21 cellular contexts compared by ENCODE assay signal in the genomic region with DNA sequence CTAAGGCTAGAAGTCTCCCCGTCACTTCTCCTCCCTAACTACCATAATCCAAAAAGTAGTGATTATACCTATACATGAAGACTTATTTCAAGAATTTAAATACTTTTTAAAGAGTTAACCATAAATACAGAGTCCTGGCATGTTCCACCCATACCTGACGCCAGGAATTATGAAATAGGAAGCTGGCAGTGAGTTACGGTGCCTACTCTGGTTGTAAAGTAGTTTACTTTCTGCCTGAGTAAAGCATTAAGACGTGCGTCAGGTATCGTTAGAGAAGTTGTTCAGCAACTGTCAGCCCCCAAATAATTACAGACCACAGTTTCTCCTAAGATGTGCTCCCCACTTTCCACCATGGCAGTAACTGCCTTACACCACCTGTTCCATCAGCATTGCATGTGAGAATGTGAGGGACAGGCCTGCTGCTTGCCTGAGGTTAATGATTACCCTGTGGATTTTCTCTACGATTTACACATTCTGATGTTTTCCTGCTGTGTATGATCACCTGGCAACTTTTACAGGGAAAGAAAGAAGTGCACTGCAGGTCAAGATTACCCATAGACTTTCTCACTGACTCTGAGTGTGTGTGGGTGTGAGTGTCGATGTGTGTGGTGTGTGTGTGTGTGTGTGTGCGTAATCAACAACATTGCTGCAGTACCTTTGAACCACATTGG.
A peak's percentile ranks its signal among the peaks of the same experiment; 100 is the strongest.
DNase-seq lines count a peak whose midpoint lies in the region; ATAC-seq, FAIRE-seq and TF ChIP-seq lines count a peak whose summit lies in the region.
"Had no signal": no experiment of that assay in that cellular context is flagged by ENCODE, and none has a peak within 500 bp of the region (broad histone marks: within the 10 kb centered on the region; RNA-seq: fewer than 3 reads in every experiment).

No MANE protein-coding gene starts in this region.

- peak overlapping the region; percentile 9 for H3K4me3 Mint-ChIP-seq in progenitor cell of endocrine pancreas (ENCODE audit: low read depth)
- H3K4me3 Mint-ChIP-seq: activated CD4-positive, alpha-beta T cell treated with anti-CD3 and anti-CD28 coated beads for 36 hours; activated naive CD8-positive, alpha-beta T cell; activated T-helper 1 cell treated with anti-CD3 and anti-CD28 coated beads, Interleukin-12 subunit alpha, Interleukin-12 subunit beta, Interleukin-2, Interleukin-4 antibody, amounts not matched to agents 30 ng/mL and 10 ng/mL and 1 ng/mL, durations not matched to agents 14 hours and 24 hours and 36 hours; CD4-positive, alpha-beta memory T cell; H9; immature natural killer cell; natural killer cell treated with Interleukin-12 subunit alpha and Interleukin-12 subunit beta and Interleukin-15 and Interleukin-18, amount 100 ng/mL, for 72 hours had no signal

- H3K36me3 Mint-ChIP-seq in progenitor cell of endocrine pancreas (ENCODE audit: insufficient read depth) = no peaks in the 10 kb centered on the region
- H3K36me3 Mint-ChIP-seq: activated naive CD8-positive, alpha-beta T cell; CD4-positive, alpha-beta memory T cell; immature natural killer cell had no signal

- no peak for TF ChIP-seq CTCF in progenitor cell of endocrine pancreas (IDR thresholded peaks at IDR 0.05; ENCODE audit: unreplicated experiment)

- H3K4me1 Mint-ChIP-seq in progenitor cell of endocrine pancreas (ENCODE audit: low read depth) = peaks cover 20% of the 10 kb centered on the region
- H3K4me1 Mint-ChIP-seq: activated CD4-positive, alpha-beta T cell treated with anti-CD3 and anti-CD28 coated beads for 36 hours; CD4-positive, alpha-beta memory T cell; H9; immature natural killer cell had no signal

- FAIRE-seq in colon (lab: Jason Lieb, UNC) = peak; percentile 49
- FAIRE-seq: endometrium had no signal

- no peaks in the 10 kb centered on the region for H3K27me3 Mint-ChIP-seq in progenitor cell of endocrine pancreas
- H3K27me3 Mint-ChIP-seq: activated CD4-positive, alpha-beta T cell treated with anti-CD3 and anti-CD28 coated beads for 36 hours; CD4-positive, alpha-beta memory T cell; natural killer cell treated with Interleukin-12 subunit alpha and Interleukin-12 subunit beta and Interleukin-15 and Interleukin-18, amount 100 ng/mL, for 72 hours had no signal

- no peak for ATAC-seq in GM18909 (IDR thresholded peaks at IDR 0.05; ENCODE audit: poor library complexity, unreplicated experiment)
- ATAC-seq: activated CD4-positive, alpha-beta T cell treated with anti-CD3 and anti-CD28 coated beads for 36 hours; heart left ventricle; natural killer cell treated with Interleukin-12 subunit alpha and Interleukin-12 subunit beta and Interleukin-15 and Interleukin-18, amount 100 ng/mL, for 72 hours had no signal

- peak overlapping the region; percentile 92 for H3K27ac Mint-ChIP-seq in progenitor cell of endocrine pancreas
- H3K27ac Mint-ChIP-seq: activated CD4-positive, alpha-beta T cell treated with anti-CD3 and anti-CD28 coated beads for 36 hours; activated naive CD8-positive, alpha-beta T cell; activated T-helper 1 cell treated with anti-CD3 and anti-CD28 coated beads, Interleukin-12 subunit alpha, Interleukin-12 subunit beta, Interleukin-2, Interleukin-4 antibody, amounts not matched to agents 30 ng/mL and 10 ng/mL and 1 ng/mL, durations not matched to agents 14 hours and 24 hours and 36 hours; CD4-positive, alpha-beta memory T cell; immature natural killer cell; natural killer cell treated with Interleukin-12 subunit alpha and Interleukin-12 subunit beta and Interleukin-15 and Interleukin-18, amount 100 ng/mL, for 72 hours had no signal

- no peaks in the 10 kb centered on the region for H3K9me3 Mint-ChIP-seq in progenitor cell of endocrine pancreas (ENCODE audit: low read depth)
- H3K9me3 Mint-ChIP-seq: activated T-helper 1 cell treated with anti-CD3 and anti-CD28 coated beads, Interleukin-12 subunit alpha, Interleukin-12 subunit beta, Interleukin-2, Interleukin-4 antibody, amounts not matched to agents 30 ng/mL and 10 ng/mL and 1 ng/mL, durations not matched to agents 14 hours and 24 hours and 36 hours had no signal

- peak; percentile 88 for DNase-seq in DMS53 (lab: John Stamatoyannopoulos, UW)
- DNase-seq in left kidney (ENCODE audit: low read depth, low spot score) = peak; percentile 79
- DNase-seq in progenitor cell of endocrine pancreas (ENCODE audit: low spot score, unreplicated experiment) = no peak
- no peak for DNase-seq in hepatic stellate cell (ENCODE audit: low spot score)
- no peak for DNase-seq in T-helper 9 cell
- no peak for DNase-seq in NCI-H510A (lab: John Stamatoyannopoulos, UW)
- DNase-seq: activated CD4-positive, alpha-beta T cell treated with anti-CD3 and anti-CD28 coated beads for 36 hours; CD4-positive, alpha-beta memory T cell; DND-41; H9; heart left ventricle; immature natural killer cell; stimulated activated CD4-positive, alpha-beta T cell treated with anti-CD3 and anti-CD28 coated beads, Interleukin-2, amount 100 ng/mL, for 24 hours; stimulated activated naive CD4-positive, alpha-beta T cell; thyroid gland had no signal

Comparison
In these comparisons a context has a peak if more than half of its experiments do, and no peak if none do; other contexts are left out.
1. DNase-seq: peak in DMS53 (single experiment) and left kidney (single experiment); none in progenitor cell of endocrine pancreas (single experiment), hepatic stellate cell (single experiment), T-helper 9 cell (single experiment) and NCI-H510A (single experiment).